In genomic region chr3:48685293-48685602, GRCh38 we compare ENCODE assay signal across 8 cellular contexts. TPM values are rescaled to one million over a fixed set of nuclear protein-coding genes. Genes with fewer than 3 reads are reported as not detected.
DNase-seq lines count a peak whose midpoint lies in the region; ATAC-seq and TF ChIP-seq lines count a peak whose summit lies in the region.

No MANE protein-coding gene starts in this region.

- no peaks in the 10 kb centered on the region for H3K27me3 Mint-ChIP-seq in CD4-positive, CD25-positive, alpha-beta regulatory T cell

- H3K14ac ChIP-seq in neuronal stem cell (ENCODE audit: low read length): no peak overlapping the region

- H3K4me1 Mint-ChIP-seq in CD4-positive, CD25-positive, alpha-beta regulatory T cell: peaks cover 0 to 40% (median 27%) of the 10 kb centered on the region in 4 donors

- peak overlapping the region; percentile 85 for H3K9ac ChIP-seq in endocrine pancreas (ENCODE audit: control insufficient read depth, insufficient read depth, low read length)
- H3K9ac ChIP-seq in neuronal stem cell (ENCODE audit: low read depth, low read length, poor library complexity): peak overlapping the region; percentile 100

- H2AFZ ChIP-seq in neuronal stem cell (ENCODE audit: low read length): peak overlapping the region; percentile 100

- H2AK5ac ChIP-seq in neuronal stem cell (ENCODE audit: low read depth, low read length): peak overlapping the region; percentile 85

- peak overlapping the region; percentile 66 for H2BK5ac ChIP-seq in neuronal stem cell (ENCODE audit: low read length)

- H3K23ac ChIP-seq in neuronal stem cell (ENCODE audit: low read depth, low read length, poor library complexity): peak overlapping the region; percentile 96

- H3K4me2 ChIP-seq in neuronal stem cell (ENCODE audit: insufficient read depth, low read length, poor library complexity, severe bottlenecking): peak overlapping the region; percentile 80

- H3K79me1 ChIP-seq in neuronal stem cell (ENCODE audit: low read depth, low read length): no peaks in the 10 kb centered on the region

- no peak for DNase-seq in CD4-positive, CD25-positive, alpha-beta regulatory T cell
- DNase-seq in NB4 (ENCODE audit: low read depth) (no peak), neuronal stem cell (ENCODE audit: low spot score) (no peak), T1000 (lab: John Stamatoyannopoulos, UW) (no peak), hepatic stellate cell (ENCODE audit: low spot score) (no peak)

- no peaks in the 10 kb centered on the region for H3K27me3 ChIP-seq in CD4-positive, CD25-positive, alpha-beta regulatory T cell (ENCODE audit: control insufficient read depth, insufficient read depth, low read length)
- H3K27me3 ChIP-seq in endocrine pancreas (ENCODE audit: control insufficient read depth, insufficient read depth, low read length): no peaks in the 10 kb centered on the region
- no peaks in the 10 kb centered on the region for H3K27me3 ChIP-seq in neuronal stem cell (ENCODE audit: control insufficient read depth in 3 of 3, insufficient read depth in 3 of 3, low read depth in 1 of 3, low read length in 3 of 3)

- no peak for TF ChIP-seq CTCF in NB4 (IDR thresholded peaks at IDR 0.05; ENCODE audit: low read depth, low read length)

- peak overlapping the region; percentile 80 for H3K27ac ChIP-seq in CD4-positive, CD25-positive, alpha-beta regulatory T cell (ENCODE audit: insufficient read depth, low read length, poor library complexity, severe bottlenecking)
- H3K27ac ChIP-seq in neuronal stem cell (replicated peaks; ENCODE audit: low read length): no peak overlapping the region

- no peak overlapping the region for H2BK15ac ChIP-seq in neuronal stem cell (ENCODE audit: low read length)

- no peak for ATAC-seq in CD4-positive, CD25-positive, alpha-beta regulatory T cell (ENCODE audit: low read depth in 2 of 2)
- ATAC-seq in GM21576 (IDR thresholded peaks at IDR 0.05; ENCODE audit: unreplicated experiment): no peak
- ATAC-seq in GM19324 (IDR thresholded peaks at IDR 0.05; ENCODE audit: low FRiP score, unreplicated experiment): no peak

- peak overlapping the region in 2 of 3 donors; percentile 71 to 96 for H3K27ac Mint-ChIP-seq in CD4-positive, CD25-positive, alpha-beta regulatory T cell

- no peak overlapping the region for H2BK120ac ChIP-seq in neuronal stem cell (ENCODE audit: low read depth, low read length)

- H3K4me3 Mint-ChIP-seq in CD4-positive, CD25-positive, alpha-beta regulatory T cell: peak overlapping the region; percentile 81 to 94 (median 94)

- H4K91ac ChIP-seq in neuronal stem cell (ENCODE audit: low read depth, low read length, poor library complexity): no peak overlapping the region

- H3K4me3 ChIP-seq in CD4-positive, CD25-positive, alpha-beta regulatory T cell (ENCODE audit: low read depth, low read length): peak overlapping the region; percentile 74
- H3K4me3 ChIP-seq in NB4 (ENCODE audit: low read depth, low read length): peak overlapping the region; percentile 79
- H3K4me3 ChIP-seq in endocrine pancreas (ENCODE audit: control insufficient read depth, insufficient read depth, low read length): no peak overlapping the region
- peak overlapping the region; percentile 100 for H3K4me3 ChIP-seq in neuronal stem cell (ENCODE audit: low read length in 2 of 2)

- H3K36me3 Mint-ChIP-seq in CD4-positive, CD25-positive, alpha-beta regulatory T cell: peaks cover 18% of the 10 kb centered on the region

- H3K36me3 ChIP-seq in CD4-positive, CD25-positive, alpha-beta regulatory T cell (ENCODE audit: control insufficient read depth, insufficient read depth, low read length): peaks cover 43% of the 10 kb centered on the region
- peaks cover 8% of the 10 kb centered on the region for H3K36me3 ChIP-seq in endocrine pancreas (ENCODE audit: control insufficient read depth, insufficient read depth, low read length)
- peaks cover 49 to 68% of the 10 kb centered on the region in 2 donors for H3K36me3 ChIP-seq in neuronal stem cell (replicated peaks in 1 of 2; ENCODE audit: control insufficient read depth in 2 of 2, insufficient read depth in 2 of 2, low read length in 2 of 2)

- H2BK12ac ChIP-seq in neuronal stem cell (ENCODE audit: low read length): no peak overlapping the region

- H4K8ac ChIP-seq in neuronal stem cell (ENCODE audit: low read depth, low read length): no peak overlapping the region

- H3K4ac ChIP-seq in neuronal stem cell (ENCODE audit: low read length): no peak overlapping the region

- H3K9me3 ChIP-seq in CD4-positive, CD25-positive, alpha-beta regulatory T cell (ENCODE audit: control insufficient read depth in 2 of 2, low read length in 2 of 2): no peaks in the 10 kb centered on the region
- H3K9me3 ChIP-seq in endocrine pancreas (ENCODE audit: control insufficient read depth, low read length) (no peaks in the 10 kb centered on the region), neuronal stem cell (replicated peaks in 1 of 2; ENCODE audit: control insufficient read depth in 2 of 2, insufficient read depth in 1 of 2, low read depth in 1 of 2, low read length in 2 of 2) (no peaks in the 10 kb centered on the region)

- no peaks in the 10 kb centered on the region for H3K9me3 Mint-ChIP-seq in CD4-positive, CD25-positive, alpha-beta regulatory T cell

- peaks cover 28% of the 10 kb centered on the region for H3K4me1 ChIP-seq in CD4-positive, CD25-positive, alpha-beta regulatory T cell (ENCODE audit: control insufficient read depth, insufficient read depth, low read length, poor library complexity, severe bottlenecking)
- H3K4me1 ChIP-seq in endocrine pancreas (ENCODE audit: control insufficient read depth, insufficient read depth, low read length) (no peaks in the 10 kb centered on the region), neuronal stem cell (ENCODE audit: control insufficient read depth in 2 of 2, insufficient read depth in 1 of 2, low read depth in 1 of 2, low read length in 2 of 2) (peaks cover 4 to 9% of the 10 kb centered on the region in 2 donors)

- no peak for TF ChIP-seq POLR2A in NB4 (IDR thresholded peaks at IDR 0.05; ENCODE audit: extremely low read depth, insufficient read length)

- H3K18ac ChIP-seq in neuronal stem cell (ENCODE audit: low read length): peak overlapping the region; percentile 100

- no CpG with 5 or more reads among the region's 13 CpGs for WGBS in neuronal stem cell (ENCODE audit: extremely low coverage in 2 of 2, insufficient read length in 2 of 2, insufficient replicate concordance in 1 of 2), 2 donors

RNA-seq across cellular contexts. Expression of gene NCKIPSD, which starts 0.5 kb away (rescaled TPM):
- 19.2 TPM for total RNA-seq in CD4-positive, CD25-positive, alpha-beta regulatory T cell
- polyA plus RNA-seq in CD4-positive, CD25-positive, alpha-beta regulatory T cell: 10 to 100 TPM in 2 of 4 donors, 1 to 10 TPM in 2; 6.4 to 11.6 (median 10.3) TPM
- polyA plus RNA-seq in neuronal stem cell (2013, experiment 1 of 2): 17.6 TPM
- polyA plus RNA-seq in neuronal stem cell (2013, experiment 2 of 2): 17.5 TPM

RNA-seq across cellular contexts. Expression of gene CELSR3, which starts 22.6 kb away (rescaled TPM):
- 8.8 TPM for total RNA-seq in CD4-positive, CD25-positive, alpha-beta regulatory T cell
- polyA plus RNA-seq in CD4-positive, CD25-positive, alpha-beta regulatory T cell: under 1 TPM; 0.31 to 0.53 (median 0.37) TPM
- polyA plus RNA-seq in neuronal stem cell (2013, experiment 1 of 2): 8.4 TPM
- 8.5 TPM for polyA plus RNA-seq in neuronal stem cell (2013, experiment 2 of 2)

RNA-seq across cellular contexts. Expression of gene IP6K2, which starts 31.8 kb away (rescaled TPM):
- total RNA-seq in CD4-positive, CD25-positive, alpha-beta regulatory T cell: 107 TPM
- 10 to 100 TPM; 54.0 to 58.6 (median 55.8) TPM for polyA plus RNA-seq in CD4-positive, CD25-positive, alpha-beta regulatory T cell
- polyA plus RNA-seq in neuronal stem cell (2013, experiment 1 of 2): 189 TPM
- 187 TPM for polyA plus RNA-seq in neuronal stem cell (2013, experiment 2 of 2)

RNA-seq across cellular contexts. Expression of gene SLC26A6, which starts 50.0 kb away (rescaled TPM):
- 25.1 TPM for total RNA-seq in CD4-positive, CD25-positive, alpha-beta regulatory T cell
- polyA plus RNA-seq in CD4-positive, CD25-positive, alpha-beta regulatory T cell: 1 to 10 TPM; 3.2 to 6.7 (median 5.9) TPM
- 30.0 TPM for polyA plus RNA-seq in neuronal stem cell (2013, experiment 1 of 2)
- 29.9 TPM for polyA plus RNA-seq in neuronal stem cell (2013, experiment 2 of 2)
